In the genomic region with DNA sequence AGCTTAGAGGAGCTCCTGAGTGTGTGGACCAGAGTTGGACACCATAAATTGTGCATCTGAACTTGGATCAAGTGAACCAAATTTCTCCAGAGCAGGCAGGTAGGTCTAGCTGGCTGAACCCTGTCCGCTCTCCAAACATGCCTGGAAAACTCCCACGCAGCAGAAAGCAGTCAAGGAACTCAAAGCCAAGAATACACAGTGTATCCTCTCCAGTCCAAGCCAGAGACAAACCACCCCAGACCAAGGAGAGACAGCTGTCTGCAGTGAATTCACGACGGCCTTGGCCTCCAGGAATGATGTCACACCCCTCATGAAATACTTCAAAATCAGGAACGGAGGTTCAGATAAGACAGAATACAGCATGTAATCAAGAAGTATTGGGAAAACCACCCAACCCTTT, we compare ENCODE assay signal across 1 cellular context.
TF ChIP-seq lines count a peak whose summit lies in the region.

No MANE protein-coding gene starts in this region.

TF ChIP-seq in IMR-90, 13 proteins besides CTCF, POLR2A, EP300 and RAD21:
- no peak for TF ChIP-seq FOS (IDR thresholded peaks at IDR 0.05; ENCODE audit: low read depth, low read length)
- TF ChIP-seq MAFK (IDR thresholded peaks at IDR 0.05; ENCODE audit: low read depth, low read length), result no peak
- no peak for TF ChIP-seq RFX5 (IDR thresholded peaks at IDR 0.05; ENCODE audit: low read depth, low read length)
